In genomic region chr6:3247255-3248146, GRCh38 we compare ENCODE assay signal across 8 cellular contexts. TPM values are rescaled to one million over a fixed set of nuclear protein-coding genes. Genes with fewer than 3 reads are reported as not detected.
DNase-seq lines count a peak whose midpoint lies in the region; ATAC-seq and TF ChIP-seq lines count a peak whose summit lies in the region.

No MANE protein-coding gene starts in this region.

- peaks cover 34% of the 10 kb centered on the region for H3K4me1 ChIP-seq in suprapubic skin

- no peak for TF ChIP-seq CTCF in suprapubic skin (IDR thresholded peaks at IDR 0.05)

- H3K9me3 ChIP-seq in suprapubic skin = no peaks in the 10 kb centered on the region

- WGBS in suprapubic skin = 37% methylated on average over 36 of the region's 36 CpGs

- no peak for TF ChIP-seq POLR2A in suprapubic skin (IDR thresholded peaks at IDR 0.05)

- no peaks in the 10 kb centered on the region for H3K36me3 ChIP-seq in suprapubic skin

- H3K27me3 ChIP-seq in layer of hippocampus (ENCODE audit: control insufficient read depth, insufficient read depth, low read length) (no peaks in the 10 kb centered on the region), suprapubic skin (no peaks in the 10 kb centered on the region)

- TF ChIP-seq EP300 in suprapubic skin (IDR thresholded peaks at IDR 0.05) = no peak

- DNase-seq in NCI-H1092 treated with DMSO at 0.1 percent for 48 hours (lab: John Stamatoyannopoulos, UW) (peak; percentile 54), caudate nucleus (lab: John Stamatoyannopoulos, UW) (peak; percentile 39 to 98 (median 88)), suprapubic skin (ENCODE audit: low spot score in 2 of 2) (peak; percentile 76 to 84), Kasumi-1 (lab: John Stamatoyannopoulos, UW) (no peak)
- no peak for DNase-seq in stimulated activated CD4-positive, alpha-beta T cell treated with anti-CD3 and anti-CD28 coated beads, Interleukin-1b, Interleukin-23, amount 100 ng/mL, for 48 hours
- DNase-seq in activated T-cell treated with anti-CD3 and anti-CD28 coated beads, Interleukin-2, amount 50 U/mL, for 48 hours = no peak

- no peak for ATAC-seq in GM21367 (IDR thresholded peaks at IDR 0.05; ENCODE audit: unreplicated experiment)

- H3K4me3 ChIP-seq in suprapubic skin = peak overlapping the region; percentile 39

- peak overlapping the region; percentile 95 for H3K27ac ChIP-seq in caudate nucleus (ENCODE audit: low read depth, low read length)
- peak overlapping the region; percentile 86 for H3K27ac ChIP-seq in layer of hippocampus (ENCODE audit: low read depth, low read length)
- H3K27ac ChIP-seq in suprapubic skin = peak overlapping the region; percentile 35

RNA-seq across cellular contexts. Expression of gene PSMG4, which starts 11.2 kb away (rescaled TPM):
- total RNA-seq in suprapubic skin = 10 to 100 TPM; 11.4 to 32.6 (median 21.1) TPM

RNA-seq across cellular contexts. Expression of gene TUBB2B, which starts 20.0 kb away (rescaled TPM):
- total RNA-seq in suprapubic skin = 10 to 100 TPM in 3 of 4 donors, 1 to 10 TPM in 1; 9.2 to 19.3 (median 13.2) TPM

Comparison
In these comparisons a context has a peak if more than half of its experiments do, and no peak if none do; other contexts are left out.
1. DNase-seq: peak in NCI-H1092 treated with DMSO at 0.1 percent for 48 hours (single experiment), caudate nucleus (61 of 61) and suprapubic skin (2 of 2); none in stimulated activated CD4-positive, alpha-beta T cell treated with anti-CD3 and anti-CD28 coated beads, Interleukin-1b, Interleukin-23, amount 100 ng/mL, for 48 hours (single experiment), Kasumi-1 (0 of 2) and activated T-cell treated with anti-CD3 and anti-CD28 coated beads, Interleukin-2, amount 50 U/mL, for 48 hours (0 of 2).
2. H3K27ac ChIP-seq: peak in every context shown above with its lines; median percentile 95 in caudate nucleus; 86 in layer of hippocampus; 35 in suprapubic skin.